Comparison of ENCODE assay signal across 8 cellular contexts in genomic region chr3:139677341-139678155, GRCh38. TPM values are rescaled to one million over a fixed set of nuclear protein-coding genes. Genes with fewer than 3 reads are reported as not detected.
A peak's percentile ranks its signal among the peaks of the same experiment; 100 is the strongest.
DNase-seq lines count a peak whose midpoint lies in the region; ATAC-seq and TF ChIP-seq lines count a peak whose summit lies in the region.

NMNAT3 (minus strand) TSS chr3:139677972; CDS start chr3:139627724, 50,248 bp downstream.

- intact Hi-C loops in left ventricle myocardium superior (cut with micrococcal nuclease): no loop called here

- H2AFZ ChIP-seq in KMS-11 (ENCODE audit: low read depth): peak within 1 kb of the TSS; percentile 99

- no peaks in the 10 kb centered on the region for H3K9me3 ChIP-seq in SK-N-MC (ENCODE audit: low read depth, low read length)
- H3K9me3 ChIP-seq in adipocyte (ENCODE audit: control insufficient read depth, low read length): no peaks in the 10 kb centered on the region

- H3K36me3 ChIP-seq in KMS-11 (ENCODE audit: insufficient read depth) (no peaks in the 10 kb centered on the region), SK-N-MC (ENCODE audit: insufficient read depth, low read length) (no peaks in the 10 kb centered on the region), adipocyte (ENCODE audit: control insufficient read depth, insufficient read depth, low read length, severe bottlenecking) (no peaks in the 10 kb centered on the region)

- H3K4me3 ChIP-seq in KMS-11 (IDR thresholded peaks at IDR 0.05; ENCODE audit: insufficient read depth, low read depth, low read length) (peak within 1 kb of the TSS; percentile 44), SK-N-MC (peak within 1 kb of the TSS; percentile 75), adipocyte (ENCODE audit: low read length) (peak within 1 kb of the TSS; percentile 79)

- peak within 1 kb of the TSS; percentile 91 for H3K27ac Mint-ChIP-seq in progenitor cell of endocrine pancreas
- peak within 1 kb of the TSS; percentile 5 for H3K27ac Mint-ChIP-seq in type B pancreatic cell

- H3K27me3 ChIP-seq in KMS-11 (ENCODE audit: insufficient read depth, low read depth): no peaks in the 10 kb centered on the region
- peaks cover 23% of the 10 kb centered on the region for H3K27me3 ChIP-seq in adipocyte (replicated peaks; ENCODE audit: control insufficient read depth, insufficient read depth, low read length)

- H3K4me3 Mint-ChIP-seq in progenitor cell of endocrine pancreas (ENCODE audit: low read depth) (peak within 1 kb of the TSS; percentile 74), type B pancreatic cell (peak within 1 kb of the TSS; percentile 85)

- H3K36me3 Mint-ChIP-seq in progenitor cell of endocrine pancreas (ENCODE audit: insufficient read depth) (no peaks in the 10 kb centered on the region), type B pancreatic cell (no peaks in the 10 kb centered on the region)

- H3K4me2 ChIP-seq in KMS-11: peak within 1 kb of the TSS; percentile 77

- peak; percentile 96 for ATAC-seq in GM21717 (IDR thresholded peaks at IDR 0.05; ENCODE audit: unreplicated experiment)
- peak; percentile 100 for ATAC-seq in left ventricle myocardium superior

- H3K4me1 Mint-ChIP-seq in progenitor cell of endocrine pancreas (ENCODE audit: low read depth) (peaks cover 2% of the 10 kb centered on the region), type B pancreatic cell (ENCODE audit: unreplicated experiment) (peaks cover 14% of the 10 kb centered on the region)

- H3K4me1 ChIP-seq in KMS-11 (ENCODE audit: low read depth, poor library complexity, severe bottlenecking) (peaks cover 10% of the 10 kb centered on the region), adipocyte (ENCODE audit: control insufficient read depth, insufficient read depth, low read length) (no peaks in the 10 kb centered on the region)

- H3K9me3 Mint-ChIP-seq in progenitor cell of endocrine pancreas (ENCODE audit: low read depth) (no peaks in the 10 kb centered on the region), type B pancreatic cell (no peaks in the 10 kb centered on the region)

- no peaks in the 10 kb centered on the region for H3K79me2 ChIP-seq in KMS-11 (ENCODE audit: insufficient read depth, low read depth)

- TF ChIP-seq CTCF in KMS-11 (conservative IDR thresholded peaks at IDR 0.05; ENCODE audit: low read depth, low read length): no peak
- TF ChIP-seq CTCF in progenitor cell of endocrine pancreas (IDR thresholded peaks at IDR 0.05; ENCODE audit: unreplicated experiment): peak; percentile 13
- TF ChIP-seq CTCF in type B pancreatic cell (conservative IDR thresholded peaks at IDR 0.05): no peak

- peak; percentile 38 for DNase-seq in DMS114 treated with DMSO at 0.1 percent for 48 hours (lab: John Stamatoyannopoulos, UW; ENCODE audit: unreplicated experiment)
- no peak for DNase-seq in SK-N-MC (ENCODE audit: low read depth, low spot score)
- peak; percentile 72 for DNase-seq in adipocyte (ENCODE audit: low read depth)
- peak; percentile 93 for DNase-seq in left ventricle myocardium superior
- peak; percentile 81 for DNase-seq in progenitor cell of endocrine pancreas (ENCODE audit: low spot score, unreplicated experiment)
- peak; percentile 84 for DNase-seq in type B pancreatic cell (ENCODE audit: extremely low spot score, unreplicated experiment)

- H3K27me3 Mint-ChIP-seq in progenitor cell of endocrine pancreas: peaks cover 49% of the 10 kb centered on the region
- H3K27me3 Mint-ChIP-seq in type B pancreatic cell: peaks cover 26% of the 10 kb centered on the region

- peak within 1 kb of the TSS; percentile 72 for H3K9ac ChIP-seq in KMS-11
- H3K9ac ChIP-seq in SK-N-MC (ENCODE audit: insufficient read length): no peak within 1 kb of the TSS
- peak within 1 kb of the TSS; percentile 25 for H3K9ac ChIP-seq in adipocyte (ENCODE audit: low read length)

- peak within 1 kb of the TSS; percentile 61 for H3K27ac ChIP-seq in KMS-11
- no peak within 1 kb of the TSS for H3K27ac ChIP-seq in SK-N-MC

- H4K20me1 ChIP-seq in KMS-11 (ENCODE audit: insufficient read depth): no peaks in the 10 kb centered on the region

RNA-seq across cellular contexts. Expression of gene NMNAT3, which starts in this region (rescaled TPM):
- total RNA-seq in left ventricle myocardium superior: 15.0 TPM
- 3.5 and 4.5 TPM in 2 replicates for total RNA-seq in progenitor cell of endocrine pancreas
- total RNA-seq in type B pancreatic cell (ENCODE audit: low replicate concordance): 7.1 and 9.1 TPM in 2 replicates
